Comparison of ENCODE assay signal across 1 cellular context in the genomic region with DNA sequence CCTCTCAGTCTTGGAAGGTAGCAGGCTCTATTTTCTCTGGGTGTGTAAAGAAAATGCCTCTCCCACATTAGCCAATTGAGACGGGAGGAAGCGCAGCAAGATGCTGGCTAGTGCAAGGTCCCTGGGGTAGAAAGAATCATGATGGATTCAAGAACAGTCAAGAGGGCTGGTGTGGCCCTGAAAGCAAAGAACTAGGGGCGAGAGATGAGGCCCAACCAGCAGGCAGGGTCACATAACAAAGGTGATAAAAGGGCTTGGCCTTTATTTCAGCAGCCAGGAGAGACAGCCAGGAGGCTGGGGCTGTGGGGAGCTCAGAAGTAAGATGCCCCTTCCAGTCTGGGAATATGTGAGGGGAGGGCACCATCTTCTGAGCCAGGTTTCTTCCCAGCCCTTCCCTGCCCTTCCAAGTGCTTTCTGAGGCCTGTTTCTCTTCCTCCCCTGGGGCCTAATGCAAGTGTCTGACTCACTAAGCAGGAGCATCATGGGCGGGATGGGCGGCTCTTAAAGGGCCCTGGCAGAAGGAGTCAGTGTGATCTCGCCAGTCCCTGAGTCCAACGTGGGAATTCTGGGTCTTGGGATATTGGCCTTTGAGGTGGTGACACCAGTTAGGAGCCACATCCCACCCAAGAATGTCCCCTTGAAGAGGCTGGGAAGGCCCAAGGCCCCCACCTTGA.
A peak's percentile ranks its signal among the peaks of the same experiment; 100 is the strongest.
TF ChIP-seq lines count a peak whose summit lies in the region.

No MANE protein-coding gene starts in this region.

TF ChIP-seq in SK-N-SH, 30 proteins besides CTCF, POLR2A, EP300 and RAD21 (continued from another document):
- no peak for TF ChIP-seq USF1 (IDR thresholded peaks at IDR 0.05; ENCODE audit: borderline replicate concordance, low read depth)
- peak; percentile 73; the same call in 1 of the 2 replicates for TF ChIP-seq TAF1 (IDR thresholded peaks at IDR 0.05; ENCODE audit: borderline replicate concordance, low read depth, low read length)
- peak; percentile 71 for TF ChIP-seq FOSL2 (IDR thresholded peaks at IDR 0.05; ENCODE audit: borderline replicate concordance, low read depth)
- TF ChIP-seq GATA2 (CRISPR knock-in tag; IDR thresholded peaks at IDR 0.05) = no peak
- TF ChIP-seq, protein P1, sequence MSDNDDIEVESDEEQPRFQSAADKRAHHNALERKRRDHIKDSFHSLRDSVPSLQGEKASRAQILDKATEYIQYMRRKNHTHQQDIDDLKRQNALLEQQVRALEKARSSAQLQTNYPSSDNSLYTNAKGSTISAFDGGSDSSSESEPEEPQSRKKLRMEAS (IDR thresholded peaks at IDR 0.05; ENCODE audit: low read depth) = peak; percentile 88
- no peak for TF ChIP-seq TEAD4 (IDR thresholded peaks at IDR 0.05; ENCODE audit: borderline replicate concordance, insufficient read depth)
- TF ChIP-seq GABPA (IDR thresholded peaks at IDR 0.05; ENCODE audit: low read depth) = no peak
- TF ChIP-seq, protein P2, sequence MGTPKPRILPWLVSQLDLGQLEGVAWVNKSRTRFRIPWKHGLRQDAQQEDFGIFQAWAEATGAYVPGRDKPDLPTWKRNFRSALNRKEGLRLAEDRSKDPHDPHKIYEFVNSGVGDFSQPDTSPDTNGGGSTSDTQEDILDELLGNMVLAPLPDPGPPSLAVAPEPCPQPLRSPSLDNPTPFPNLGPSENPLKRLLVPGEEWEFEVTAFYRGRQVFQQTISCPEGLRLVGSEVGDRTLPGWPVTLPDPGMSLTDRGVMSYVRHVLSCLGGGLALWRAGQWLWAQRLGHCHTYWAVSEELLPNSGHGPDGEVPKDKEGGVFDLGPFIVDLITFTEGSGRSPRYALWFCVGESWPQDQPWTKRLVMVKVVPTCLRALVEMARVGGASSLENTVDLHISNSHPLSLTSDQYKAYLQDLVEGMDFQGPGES (IDR thresholded peaks at IDR 0.05; ENCODE audit: low read depth, low read length) = no peak
- TF ChIP-seq CHD2 (IDR thresholded peaks at IDR 0.05; ENCODE audit: low read length, partially characterized antibody) = no peak
- peak; percentile 32; the same call in 1 of the 2 replicates for TF ChIP-seq TCF12 (IDR thresholded peaks at IDR 0.05)
- TF ChIP-seq POLR2AphosphoS5 (IDR thresholded peaks at IDR 0.05; ENCODE audit: low read depth, low read length) = peak; percentile 80
- TF ChIP-seq, protein P3, sequence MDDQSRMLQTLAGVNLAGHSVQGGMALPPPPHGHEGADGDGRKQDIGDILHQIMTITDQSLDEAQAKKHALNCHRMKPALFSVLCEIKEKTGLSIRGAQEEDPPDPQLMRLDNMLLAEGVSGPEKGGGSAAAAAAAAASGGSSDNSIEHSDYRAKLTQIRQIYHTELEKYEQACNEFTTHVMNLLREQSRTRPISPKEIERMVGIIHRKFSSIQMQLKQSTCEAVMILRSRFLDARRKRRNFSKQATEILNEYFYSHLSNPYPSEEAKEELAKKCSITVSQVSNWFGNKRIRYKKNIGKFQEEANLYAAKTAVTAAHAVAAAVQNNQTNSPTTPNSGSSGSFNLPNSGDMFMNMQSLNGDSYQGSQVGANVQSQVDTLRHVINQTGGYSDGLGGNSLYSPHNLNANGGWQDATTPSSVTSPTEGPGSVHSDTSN (IDR thresholded peaks at IDR 0.05) = no peak
- TF ChIP-seq MEF2A (IDR thresholded peaks at IDR 0.05; ENCODE audit: borderline replicate concordance, low read depth) = no peak
- TF ChIP-seq MXI1 (IDR thresholded peaks at IDR 0.05; ENCODE audit: low read depth, low read length) = no peak
- TF ChIP-seq RXRA (IDR thresholded peaks at IDR 0.05; ENCODE audit: borderline replicate concordance, low read depth) = no peak
TF ChIP-seq in SK-N-SH: peak in this region for 6.
